ENCODE assay signal across 25 cellular contexts in genomic region chr3:196547067-196547466, GRCh38. TPM values are rescaled to one million over a fixed set of nuclear protein-coding genes. Genes with fewer than 3 reads are reported as not detected.
DNase-seq lines count a peak whose midpoint lies in the region; ATAC-seq and TF ChIP-seq lines count a peak whose summit lies in the region.
"Had no signal": no experiment of that assay in that cellular context is flagged by ENCODE, and none has a peak within 500 bp of the region (broad histone marks: within the 10 kb centered on the region; RNA-seq: fewer than 3 reads in every experiment).

No MANE protein-coding gene starts in this region.

- H3K4me2 ChIP-seq in SK-N-SH (no peak overlapping the region), GM23338 (no peak overlapping the region)
- H3K4me2 ChIP-seq: BLaER1, PC-9 had no signal

- H3K27ac ChIP-seq in SK-N-SH (ENCODE audit: low read depth in 2 of 2, low read length in 1 of 2): no peak overlapping the region
- no peak overlapping the region for H3K27ac ChIP-seq in liver (ENCODE audit: low read depth in 1 of 2, low read length in 2 of 2)
- H3K27ac ChIP-seq in effector memory CD4-positive, alpha-beta T cell (ENCODE audit: insufficient read depth, low read length, poor library complexity, severe bottlenecking): no peak overlapping the region
- no peak overlapping the region for H3K27ac ChIP-seq in GM23338 (ENCODE audit: low read depth)
- H3K27ac ChIP-seq: BLaER1, PC-9, SJCRH30 had no signal

- H3K36me3 ChIP-seq in SK-N-SH (replicated peaks in 1 of 2; ENCODE audit: control insufficient read depth in 1 of 2, insufficient read depth in 2 of 2, low read length in 1 of 2) (no peaks in the 10 kb centered on the region), liver (ENCODE audit: control insufficient read depth in 4 of 4, insufficient read depth in 3 of 4, low read depth in 1 of 4, low read length in 3 of 4) (no peaks in the 10 kb centered on the region), GM23338 (ENCODE audit: insufficient read depth) (no peaks in the 10 kb centered on the region)
- H3K36me3 ChIP-seq in effector memory CD4-positive, alpha-beta T cell (ENCODE audit: control insufficient read depth, insufficient read depth, low read length): no peaks in the 10 kb centered on the region
- H3K36me3 ChIP-seq: MG63, SJCRH30 had no signal

- peaks cover 10% of the 10 kb centered on the region for H3K27me3 Mint-ChIP-seq in WTC11 (ENCODE audit: low read depth)
- peaks cover 6% of the 10 kb centered on the region for H3K27me3 Mint-ChIP-seq in GM23338 (ENCODE audit: insufficient read depth, low read depth, poor library complexity)

- DNase-seq in SK-N-SH (no peak), WTC11 (ENCODE audit: low spot score) (no peak), ureter (ENCODE audit: low spot score) (no peak), GM23338 (ENCODE audit: low spot score) (no peak)
- no peak for DNase-seq in effector memory CD4-positive, alpha-beta T cell
- DNase-seq: 8988T; CD4-positive, CD25-positive, alpha-beta regulatory T cell; KBM-7; MG63; NCI-H1048; NCI-H1417; NCI-H1694; NCI-H2029 treated with DMSO at 0.1 percent for 48 hours; NCI-H2227 treated with DMSO at 0.1 percent for 48 hours; NCI-H526 treated with DMSO at 0.1 percent for 48 hours; PC-9; SJCRH30 had no signal

- no peaks in the 10 kb centered on the region for H4K20me1 ChIP-seq in SK-N-SH (ENCODE audit: insufficient read depth)
- H4K20me1 ChIP-seq in GM23338 (replicated peaks; ENCODE audit: insufficient read depth): no peaks in the 10 kb centered on the region
- H4K20me1 ChIP-seq: BLaER1 had no signal

- H3K4me3 Mint-ChIP-seq in WTC11 (no peak overlapping the region), GM23338 (no peak overlapping the region)
- H3K4me3 Mint-ChIP-seq: CD4-positive, CD25-positive, alpha-beta regulatory T cell had no signal

- H3K27me3 ChIP-seq in SK-N-SH (ENCODE audit: insufficient read depth) (no peaks in the 10 kb centered on the region), liver (ENCODE audit: control insufficient read depth in 4 of 4, insufficient read depth in 4 of 4, low read length in 3 of 4) (no peaks in the 10 kb centered on the region), GM23338 (ENCODE audit: insufficient read depth) (no peaks in the 10 kb centered on the region)
- no peaks in the 10 kb centered on the region for H3K27me3 ChIP-seq in effector memory CD4-positive, alpha-beta T cell (replicated peaks; ENCODE audit: control insufficient read depth, insufficient read depth, low read length, poor library complexity, severe bottlenecking)
- H3K27me3 ChIP-seq: BLaER1, MG63, SJCRH30 had no signal

- CTCF ChIA-PET in SK-N-SH (lab: Yijun Ruan, JAX): interaction anchor here (1.4 kb wide), 1 partner anchor 18 kb away, joined by 5 read pairs; no protein-coding TSS in a partner anchor
- CTCF ChIA-PET in WTC11 (lab: Charles Lee): interaction anchor here (1.5 kb wide), 1 partner anchor 10 kb away, joined by 3 read pairs; no protein-coding TSS in a partner anchor

- H3K9me3 ChIP-seq in SK-N-SH (no peaks in the 10 kb centered on the region), liver (ENCODE audit: control insufficient read depth in 4 of 4, low read length in 3 of 4) (peaks cover 0 to 1% (median 0%) of the 10 kb centered on the region in 4 donors)
- H3K9me3 ChIP-seq in effector memory CD4-positive, alpha-beta T cell (ENCODE audit: control insufficient read depth, low read length): no peaks in the 10 kb centered on the region
- H3K9me3 ChIP-seq: SJCRH30 had no signal

- H3K4me1 ChIP-seq in SK-N-SH (ENCODE audit: control insufficient read depth in 1 of 2, insufficient read depth in 2 of 2, low read depth in 1 of 2, low read length in 1 of 2): no peaks in the 10 kb centered on the region
- H3K4me1 ChIP-seq in liver (ENCODE audit: control insufficient read depth in 4 of 4, insufficient read depth in 4 of 4, low read length in 3 of 4): peaks cover 3 to 10% (median 8%) of the 10 kb centered on the region in 4 donors
- H3K4me1 ChIP-seq in effector memory CD4-positive, alpha-beta T cell (ENCODE audit: control insufficient read depth, insufficient read depth, low read length, poor library complexity, severe bottlenecking): no peaks in the 10 kb centered on the region
- H3K4me1 ChIP-seq in GM23338 (ENCODE audit: insufficient read depth): no peaks in the 10 kb centered on the region
- H3K4me1 ChIP-seq: SJCRH30 had no signal

- H3K79me2 ChIP-seq in SK-N-SH (ENCODE audit: insufficient read depth) (no peaks in the 10 kb centered on the region), GM23338 (replicated peaks; ENCODE audit: insufficient read depth) (no peaks in the 10 kb centered on the region)

- H3K9me2 ChIP-seq in SK-N-SH (no peaks in the 10 kb centered on the region), GM23338 (ENCODE audit: insufficient read depth) (peaks cover 4% of the 10 kb centered on the region; the same call in 1 of the 2 replicates)

- H3K9me3 Mint-ChIP-seq in WTC11 (peaks cover 43% of the 10 kb centered on the region), GM23338 (peaks cover 60% of the 10 kb centered on the region)

- H3K27ac Mint-ChIP-seq in WTC11 (no peak overlapping the region), GM23338 (no peak overlapping the region)
- H3K27ac Mint-ChIP-seq: CD4-positive, CD25-positive, alpha-beta regulatory T cell had no signal

- no peaks in the 10 kb centered on the region for H3F3A ChIP-seq in SK-N-SH (replicated peaks; ENCODE audit: insufficient read depth)
- H3F3A ChIP-seq in GM23338 (replicated peaks; ENCODE audit: low read depth): no peaks in the 10 kb centered on the region

- peak; percentile 45; the same call in 2 of the 3 replicates for ATAC-seq in SK-N-SH treated with all-trans-retinoic acid at 6 μM for 48 hours
- peak; percentile 30; the same call in 1 of the 2 replicates for ATAC-seq in WTC11
- ATAC-seq in GM23338: no peak
- ATAC-seq: Right ventricle myocardium inferior had no signal

- POLR2A ChIA-PET in SK-N-SH (lab: Yijun Ruan, JAX): no interaction called here
- POLR2A ChIA-PET in WTC11 (lab: Charles Lee): no interaction called here

- WGBS in SK-N-SH (ENCODE audit: low lambda C conversion rate): 83% methylated on average over 2 of the region's 2 CpGs
- over 99% methylated on average over 2 of the region's 2 CpGs for WGBS in liver

- H3K4me1 Mint-ChIP-seq in WTC11 (no peaks in the 10 kb centered on the region), GM23338 (no peaks in the 10 kb centered on the region)
- H3K4me1 Mint-ChIP-seq: CD4-positive, CD25-positive, alpha-beta regulatory T cell had no signal

- TF ChIP-seq RAD21 in SK-N-SH (IDR thresholded peaks at IDR 0.05; ENCODE audit: low read length) (no peak), liver (IDR thresholded peaks at IDR 0.05) (no peak)

- H3K4me3 ChIP-seq in SK-N-SH (ENCODE audit: low read depth in 2 of 2, low read length in 1 of 2): no peak overlapping the region
- H3K4me3 ChIP-seq in liver (ENCODE audit: low read depth in 1 of 3, low read length in 3 of 3): no peak overlapping the region
- H3K4me3 ChIP-seq in effector memory CD4-positive, alpha-beta T cell (ENCODE audit: insufficient read depth, low read depth, low read length, poor library complexity, severe bottlenecking): no peak overlapping the region
- H3K4me3 ChIP-seq in GM23338: no peak overlapping the region
- H3K4me3 ChIP-seq: BLaER1, MG63, PC-9, SJCRH30 had no signal

- H3K9ac ChIP-seq in SK-N-SH: no peak overlapping the region
- H3K9ac ChIP-seq in liver (ENCODE audit: low read depth in 1 of 2, low read length in 2 of 2): no peak overlapping the region
- H3K9ac ChIP-seq: BLaER1 had no signal

- H2AFZ ChIP-seq in SK-N-SH (ENCODE audit: low read depth) (no peak overlapping the region), GM23338 (no peak overlapping the region)
- H2AFZ ChIP-seq: PC-9 had no signal

- TF ChIP-seq CTCF in SK-N-SH (IDR thresholded peaks at IDR 0.05): no peak
- TF ChIP-seq CTCF in WTC11 (IDR thresholded peaks at IDR 0.05): no peak
- TF ChIP-seq CTCF in liver (IDR thresholded peaks at IDR 0.05; ENCODE audit: low read depth, low read length, missing input control): peak; percentile 4
- TF ChIP-seq CTCF in GM23338 (conservative IDR thresholded peaks at IDR 0.05; ENCODE audit: low read depth in 2 of 2): no peak

- H3K36me3 Mint-ChIP-seq in WTC11 (peaks cover 27% of the 10 kb centered on the region), GM23338 (ENCODE audit: low read depth) (peaks cover 18% of the 10 kb centered on the region)

- TF ChIP-seq EP300 in SK-N-SH (IDR thresholded peaks at IDR 0.05; ENCODE audit: borderline replicate concordance in 1 of 2, low read depth in 1 of 2, low read length in 1 of 2): no peak

RNA-seq across cellular contexts. Expression of gene WDR53, which starts 21.3 kb away (rescaled TPM):
- polyA plus RNA-seq in SK-N-SH (2012; rRNA removed) (7.0 and 9.3 TPM in 2 replicates), liver (1 to 10 TPM; 3.4 to 4.5 TPM), GM23338 (2016; fragmentation: Nextera tagmentation; extraction: Ambion mirVana) (26.7 and 29.7 TPM in 2 replicates)
- 9.7 and 12.1 TPM in 2 replicates for polyA plus RNA-seq in SK-N-SH (2012; cell fraction: cytosol; rRNA removed)
- polyA plus RNA-seq in SK-N-SH (2012; cell fraction: nucleus; rRNA removed): 6.3 and 7.2 TPM in 2 replicates
- total RNA-seq in WTC11 (2021) (20.0 to 21.4 TPM (median 21.1 TPM) in 3 replicates), liver (1 to 10 TPM; 2.7 to 3.6 TPM), ureter (8.1 TPM)
- total RNA-seq in GM23338 (2014; rRNA removed; shearing (Covaris generic)): 1.6 and 6.8 TPM in 2 replicates

RNA-seq across cellular contexts. Expression of gene FBXO45, which starts 21.4 kb away (rescaled TPM):
- polyA plus RNA-seq in SK-N-SH (2012; rRNA removed): 3.2 and 4.2 TPM in 2 replicates
- polyA plus RNA-seq in SK-N-SH (2012; cell fraction: cytosol; rRNA removed): 6.1 and 8.7 TPM in 2 replicates
- 1.1 and 1.8 TPM in 2 replicates for polyA plus RNA-seq in SK-N-SH (2012; cell fraction: nucleus; rRNA removed)
- 15.0 to 16.1 TPM (median 15.4 TPM) in 3 replicates for total RNA-seq in WTC11 (2021)
- total RNA-seq in liver: 1 to 10 TPM; 4.8 to 7.7 TPM
- 1 to 10 TPM; 1.6 to 2.4 TPM for polyA plus RNA-seq in liver
- 5.8 TPM for total RNA-seq in ureter
- 23.7 and 25.3 TPM in 2 replicates for total RNA-seq in GM23338 (2014; rRNA removed; shearing (Covaris generic))
- polyA plus RNA-seq in GM23338 (2016; fragmentation: Nextera tagmentation; extraction: Ambion mirVana): 10.3 and 11.5 TPM in 2 replicates

RNA-seq across cellular contexts. Expression of gene SMCO1, which starts 31.9 kb away (rescaled TPM):
- polyA plus RNA-seq in SK-N-SH (2012; rRNA removed) (not detected in 2 replicates), liver (not detected), GM23338 (2016; fragmentation: Nextera tagmentation; extraction: Ambion mirVana) (not detected in 2 replicates)
- polyA plus RNA-seq in SK-N-SH (2012; cell fraction: cytosol; rRNA removed): not detected in 2 replicates
- polyA plus RNA-seq in SK-N-SH (2012; cell fraction: nucleus; rRNA removed): 0.04 and 0.05 TPM in 2 replicates
- total RNA-seq in WTC11 (2021) (not detected in 3 replicates), liver (under 1 TPM in 1 of 2 donors, not detected in 1; 0.05 TPM), ureter (not detected)
- total RNA-seq in GM23338 (2014; rRNA removed; shearing (Covaris generic)): not detected in 2 replicates
- total RNA-seq: CD4-positive, CD25-positive, alpha-beta regulatory T cell; H4; HT-29; NCI-H460; PC-9; RPMI7951; SJCRH30 had no signal
- polyA plus RNA-seq: CD4-positive, CD25-positive, alpha-beta regulatory T cell had no signal

RNA-seq across cellular contexts. Expression of gene RNF168, which starts 43.5 kb away (rescaled TPM):
- polyA plus RNA-seq in SK-N-SH (2012; rRNA removed) (1.8 and 1.9 TPM in 2 replicates), liver (1 to 10 TPM; 3.4 to 5.5 TPM), GM23338 (2016; fragmentation: Nextera tagmentation; extraction: Ambion mirVana) (29.5 and 33.0 TPM in 2 replicates)
- polyA plus RNA-seq in SK-N-SH (2012; cell fraction: cytosol; rRNA removed): 2.0 and 2.2 TPM in 2 replicates
- 2.6 and 3.3 TPM in 2 replicates for polyA plus RNA-seq in SK-N-SH (2012; cell fraction: nucleus; rRNA removed)
- total RNA-seq in WTC11 (2021) (57.0 to 66.1 TPM (median 57.7 TPM) in 3 replicates), liver (10 to 100 TPM in 1 of 2 donors, 1 to 10 TPM in 1; 9.2 to 10.0 TPM), ureter (23.0 TPM)
- total RNA-seq in GM23338 (2014; rRNA removed; shearing (Covaris generic)): 51.0 and 53.0 TPM in 2 replicates
